ENCODE assay signal across 16 cellular contexts in the genomic region with DNA sequence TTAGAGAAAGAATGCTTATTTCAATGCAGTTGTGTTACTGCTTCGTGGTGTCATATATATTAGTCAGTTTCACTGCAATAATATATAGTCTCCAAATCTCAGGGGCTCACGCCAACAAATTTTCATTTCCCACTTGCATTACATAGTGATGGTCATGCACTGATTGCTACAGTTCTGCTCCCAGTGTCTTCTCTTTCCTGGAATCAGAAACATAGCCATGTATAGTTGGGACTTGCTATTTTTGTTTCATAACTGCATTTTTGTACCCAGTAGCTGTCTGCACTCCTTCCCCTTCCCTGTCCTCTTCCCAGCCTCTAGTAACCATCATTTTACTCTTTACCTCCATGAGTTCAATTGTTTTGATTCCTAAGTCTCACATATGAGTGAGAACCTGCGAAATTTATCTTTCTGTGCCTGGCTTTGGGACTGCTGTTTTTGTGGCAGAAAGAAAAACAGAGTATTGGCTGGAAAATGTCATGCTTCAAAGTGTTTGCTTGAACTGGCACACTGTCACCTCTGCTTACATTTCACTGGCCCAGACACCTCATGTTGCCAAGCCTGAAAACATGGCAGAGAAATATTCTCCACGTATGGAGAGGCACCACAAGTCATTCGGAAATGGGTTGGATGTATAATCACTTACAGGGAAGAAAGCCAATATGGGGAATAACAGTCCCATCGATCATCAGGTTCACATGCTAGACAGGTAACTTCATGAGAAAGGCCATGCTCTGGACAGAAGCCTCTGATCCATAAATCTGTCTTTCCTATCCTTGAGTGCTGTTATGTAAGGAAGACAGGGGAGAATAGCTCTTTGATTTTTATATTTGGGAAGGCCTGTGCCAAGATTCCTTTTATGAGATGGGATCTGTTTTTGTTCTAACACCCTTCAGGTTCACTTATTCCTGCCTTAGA.
DNase-seq lines count a peak whose midpoint lies in the region; ATAC-seq, FAIRE-seq and TF ChIP-seq lines count a peak whose summit lies in the region.
"Had no signal": no experiment of that assay in that cellular context is flagged by ENCODE, and none has a peak within 500 bp of the region (broad histone marks: within the 10 kb centered on the region; RNA-seq: fewer than 3 reads in every experiment).

No MANE protein-coding gene starts in this region.

- 79% methylated on average over 6 of the region's 6 CpGs for WGBS in right cardiac atrium

- H3K4me3 ChIP-seq in breast epithelium (no peak overlapping the region), right cardiac atrium (ENCODE audit: low read length) (no peak overlapping the region)

- H3K27me3 ChIP-seq in breast epithelium (no peaks in the 10 kb centered on the region), right cardiac atrium (ENCODE audit: control insufficient read depth, insufficient read depth) (no peaks in the 10 kb centered on the region)

- no peaks in the 10 kb centered on the region for H3K36me3 ChIP-seq in breast epithelium

- no peak for FAIRE-seq in frontal cortex (lab: Jason Lieb, UNC)

- H3K9me3 ChIP-seq in breast epithelium: no peaks in the 10 kb centered on the region
- H3K9me3 ChIP-seq in right cardiac atrium (ENCODE audit: control insufficient read depth, low read length): no peaks in the 10 kb centered on the region

- ATAC-seq in Right ventricle myocardium superior (ENCODE audit: poor library complexity): peak; percentile 32
- ATAC-seq in right cardiac atrium: peak; percentile 41 to 60

- TF ChIP-seq CTCF in breast epithelium (IDR thresholded peaks at IDR 0.05): no peak

- intact Hi-C loops in Right ventricle myocardium superior (cut with DNase I): no loop called here
- intact Hi-C loops in cardiac septum (cut with DNase I): no loop called here
- intact Hi-C loops in breast epithelium (cut with DNase I; ENCODE audit: low total_unique reads): no loop called here
- intact Hi-C loops in right cardiac atrium (cut with DNase I): loop anchor here in 1 of 4 donors (5.0 kb wide), 1 partner anchor 104 kb away; no protein-coding TSS in a partner anchor

- H3K4me1 ChIP-seq in breast epithelium: peaks cover 0 to 6% of the 10 kb centered on the region in 2 donors
- H3K4me1 ChIP-seq in right cardiac atrium (ENCODE audit: control insufficient read depth, insufficient read depth, low read length): no peaks in the 10 kb centered on the region

- no peak for TF ChIP-seq POLR2A in breast epithelium (IDR thresholded peaks at IDR 0.05)

- H3K27ac ChIP-seq in breast epithelium (peak overlapping the region; percentile 3 to 54), right cardiac atrium (ENCODE audit: low read length) (no peak overlapping the region)

- DNase-seq in Right ventricle myocardium superior (no peak), cardiac septum (ENCODE audit: low spot score) (no peak), breast epithelium (ENCODE audit: low spot score in 2 of 2) (no peak), right cardiac atrium (no peak), superior temporal gyrus (ENCODE audit: extremely low spot score) (no peak), HPDE6-E6E7 (ENCODE audit: extremely low spot score) (no peak), frontal cortex (ENCODE audit: low spot score in 2 of 2) (no peak)
- no peak for DNase-seq in stimulated activated naive CD4-positive, alpha-beta T cell treated with Interleukin-2 at 50 U/mL for 16 hours (lab: John Stamatoyannopoulos, UW)
- DNase-seq: ACHN; activated CD4-positive, alpha-beta T cell treated with anti-CD3 and anti-CD28 coated beads for 4 hours; activated gamma-delta T cell; foreskin melanocyte; HFFc6; islet precursor cell; NCI-H187 treated with DMSO at 0.1 percent for 48 hours; NCI-H82 had no signal
